ENCODE assay signal across 1 cellular context in genomic region chr2:171956135-171956830, GRCh38.
TF ChIP-seq lines count a peak whose summit lies in the region.

No MANE protein-coding gene starts in this region.

TF ChIP-seq in K562, 482 proteins besides CTCF, POLR2A, EP300 and RAD21:
- TF ChIP-seq POLR2AphosphoS5 (IDR thresholded peaks at IDR 0.05; ENCODE audit: control insufficient read depth, insufficient read depth, low read depth, low read length) (0 out of 2 replicates have a peak, but pooled peaks have one; percentile 3), TSHZ1 (CRISPR knock-in tag; IDR thresholded peaks at IDR 0.05) (no peak)
